Comparison of ENCODE assay signal across 14 cellular contexts in genomic region chr7:20200361-20200760, GRCh38. TPM values are rescaled to one million over a fixed set of nuclear protein-coding genes. Genes with fewer than 3 reads are reported as not detected.
DNase-seq lines count a peak whose midpoint lies in the region; ATAC-seq and TF ChIP-seq lines count a peak whose summit lies in the region.
"Had no signal": no experiment of that assay in that cellular context is flagged by ENCODE, and none has a peak within 500 bp of the region (broad histone marks: within the 10 kb centered on the region; RNA-seq: fewer than 3 reads in every experiment).

No MANE protein-coding gene starts in this region.

- no peaks in the 10 kb centered on the region for H3K27me3 ChIP-seq in body of pancreas

- DNase-seq in GM10248 (ENCODE audit: extremely low spot score) (peak; percentile 40), epithelial cell of proximal tubule (ENCODE audit: low read depth) (peak; percentile 89), body of pancreas (no peak), H4 (ENCODE audit: low spot score) (no peak), Ammon's horn (ENCODE audit: low spot score) (no peak), NCI-H82 treated with DMSO at 0.1 percent for 48 hours (lab: John Stamatoyannopoulos, UW; ENCODE audit: unreplicated experiment) (no peak)
- DNase-seq: activated CD4-positive, alpha-beta T cell treated with anti-CD3 and anti-CD28 coated beads for 4 hours; CD4-positive, alpha-beta T cell; effector memory CD8-positive, alpha-beta T cell; NCI-H187; SHP77; substantia nigra had no signal

- no peak for TF ChIP-seq POLR2A in body of pancreas (IDR thresholded peaks at IDR 0.05)

- H3K9me3 ChIP-seq in body of pancreas = no peaks in the 10 kb centered on the region

- peak overlapping the region in 1 of 4 donors; percentile 63 for H3K27ac ChIP-seq in body of pancreas

- no peak for TF ChIP-seq CTCF in GM10248 (IDR thresholded peaks at IDR 0.05; ENCODE audit: control extremely low read depth, extremely low read depth, low read depth, missing control alignments)
- no peak for TF ChIP-seq CTCF in epithelial cell of proximal tubule (conservative IDR thresholded peaks at IDR 0.05; ENCODE audit: low read depth, low read length)
- TF ChIP-seq CTCF in body of pancreas (IDR thresholded peaks at IDR 0.05) = no peak

- intact Hi-C loops in body of pancreas (cut with DNase I) = no loop called here

- POLR2A ChIA-PET in GM10248 (lab: Yijun Ruan, JAX) = no interaction called here

- no peaks in the 10 kb centered on the region for H3K36me3 ChIP-seq in body of pancreas (replicated peaks in 1 of 2; ENCODE audit: insufficient read depth in 1 of 2, low read depth in 2 of 2)

- H3K4me3 ChIP-seq in epithelial cell of proximal tubule (ENCODE audit: low read depth, low read length) (no peak overlapping the region), body of pancreas (no peak overlapping the region)

- ATAC-seq in GM21529 (IDR thresholded peaks at IDR 0.05; ENCODE audit: unreplicated experiment) = peak; percentile 40
- ATAC-seq in HG03521 (IDR thresholded peaks at IDR 0.05; ENCODE audit: unreplicated experiment) = peak; percentile 33
- ATAC-seq in body of pancreas = no peak
- ATAC-seq: effector memory CD8-positive, alpha-beta T cell had no signal

- H3K4me1 ChIP-seq in body of pancreas = peaks cover 23% of the 10 kb centered on the region

- CTCF ChIA-PET in GM10248 (lab: Yijun Ruan, JAX) = interaction anchor here (2.6 to 5.3 kb wide), 2 partner anchors 13 to 18 kb away, joined by 15 to 35 read pairs; partner anchors contain the start of gene MACC1

- 32 to 45% methylated on average over 3 of the region's 3 CpGs for WGBS in body of pancreas, 2 donors

RNA-seq across cellular contexts. Expression of gene MACC1, which starts 16.8 kb away (rescaled TPM):
- total RNA-seq in epithelial cell of proximal tubule (12.4 and 33.2 TPM in 2 replicates), body of pancreas (10 to 100 TPM; 15.2 to 16.6 TPM)
- 0.46 and 0.53 TPM in 2 replicates for total RNA-seq in H4 (2014; rRNA removed; shearing (Covaris generic))

Comparison
In these comparisons a context has a peak if more than half of its experiments do, and no peak if none do; other contexts are left out.
1. DNase-seq: peak in GM10248 (single experiment) and epithelial cell of proximal tubule (single experiment); none in body of pancreas (0 of 4), H4 (single experiment), Ammon's horn (single experiment) and NCI-H82 treated with DMSO at 0.1 percent for 48 hours (single experiment).